ENCODE assay signal across 9 cellular contexts in the genomic region with DNA sequence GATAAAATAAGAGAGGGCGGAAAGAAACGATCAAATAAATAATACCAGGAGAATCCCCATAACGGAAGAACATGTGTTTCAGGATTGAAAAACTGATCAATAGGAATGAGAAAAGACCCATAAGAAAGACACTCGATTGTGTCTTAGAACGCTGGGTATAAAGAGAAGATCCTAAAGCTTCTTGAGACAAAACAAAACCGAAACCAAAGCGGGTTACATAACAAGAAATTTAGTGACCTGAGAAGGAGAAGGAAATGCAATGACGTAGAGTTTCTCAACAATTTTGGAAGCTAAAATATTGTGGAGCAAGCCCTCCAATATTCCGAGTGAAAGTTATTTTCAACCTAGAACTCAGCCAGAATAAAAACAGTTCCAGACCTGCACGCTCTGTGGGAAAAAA.
DNase-seq lines count a peak whose midpoint lies in the region; ATAC-seq and TF ChIP-seq lines count a peak whose summit lies in the region.
"Had no signal": no experiment of that assay in that cellular context is flagged by ENCODE, and none has a peak within 500 bp of the region (broad histone marks: within the 10 kb centered on the region; RNA-seq: fewer than 3 reads in every experiment).

No MANE protein-coding gene starts in this region.

- H3K18ac ChIP-seq in H9 (ENCODE audit: insufficient read length, low read depth, low read length) (no peak overlapping the region), mesenchymal stem cell (ENCODE audit: low read depth in 1 of 2, low read length in 2 of 2) (no peak overlapping the region)

- POLR2A ChIA-PET in CD4-positive, alpha-beta memory T cell (lab: Charles Lee; ENCODE audit: partially characterized antibody) = interaction anchor here (1.7 kb wide), 1 partner anchor 298 kb away, joined by 3 read pairs; a partner anchor contains a TSS

- peaks cover 34% of the 10 kb centered on the region for H3K4me1 ChIP-seq in CD4-positive, alpha-beta memory T cell (ENCODE audit: insufficient read depth, low read length)
- H3K4me1 ChIP-seq in H9 (ENCODE audit: insufficient read depth, low read length) (no peaks in the 10 kb centered on the region; the same call in 1 of the 2 replicates), mesenchymal stem cell (ENCODE audit: control insufficient read depth, insufficient read depth, low read depth, low read length) (no peaks in the 10 kb centered on the region)

- peak in 4 of 5 donors; percentile 44 to 55 (median 45) for DNase-seq in CD4-positive, alpha-beta memory T cell
- DNase-seq in H9 (no peak), mesenchymal stem cell (no peak), EL (no peak), inferior parietal cortex (ENCODE audit: extremely low spot score) (no peak), NCI-H1092 (lab: John Stamatoyannopoulos, UW) (no peak)
- DNase-seq: NCI-H524 treated with DMSO at 0.1 percent for 48 hours had no signal

- H3K4me2 ChIP-seq in H9 (ENCODE audit: insufficient read depth, insufficient read length, low read length) (peak overlapping the region; percentile 35), mesenchymal stem cell (ENCODE audit: low read length, poor library complexity, severe bottlenecking) (no peak overlapping the region)

- no peak for TF ChIP-seq CTCF in H9 (conservative IDR thresholded peaks at IDR 0.05)

- H2BK12ac ChIP-seq in H9 (ENCODE audit: insufficient read length, low read depth, low read length) (no peak overlapping the region), mesenchymal stem cell (ENCODE audit: low read length in 2 of 2) (no peak overlapping the region)

- no peaks in the 10 kb centered on the region for H3K79me2 ChIP-seq in H9 (ENCODE audit: insufficient read depth, low read length)

- no peak overlapping the region for H2BK15ac ChIP-seq in H9 (ENCODE audit: low read depth, low read length)
- no peak overlapping the region for H2BK15ac ChIP-seq in mesenchymal stem cell (ENCODE audit: low read depth, poor library complexity, severe bottlenecking)

- H2AFZ ChIP-seq in H9 (ENCODE audit: low read length) (peak overlapping the region; percentile 42), mesenchymal stem cell (ENCODE audit: low read depth, low read length) (no peak overlapping the region)

- peak overlapping the region; percentile 7 for H3K27ac ChIP-seq in CD4-positive, alpha-beta memory T cell (ENCODE audit: low read depth, low read length)
- H3K27ac ChIP-seq in H9 (ENCODE audit: insufficient read length, low read depth, low read length) (no peak overlapping the region), mesenchymal stem cell (ENCODE audit: low read length, poor library complexity, severe bottlenecking) (no peak overlapping the region)

- ATAC-seq in GM19023 (IDR thresholded peaks at IDR 0.05; ENCODE audit: unreplicated experiment) = no peak

- H3K23ac ChIP-seq in H9 (ENCODE audit: insufficient read length, low read depth, low read length) (no peak overlapping the region), mesenchymal stem cell (ENCODE audit: low read length in 2 of 2) (no peak overlapping the region)

- peak overlapping the region; percentile 30 to 44 for H3K4me3 ChIP-seq in CD4-positive, alpha-beta memory T cell (ENCODE audit: low read length in 2 of 2)
- H3K4me3 ChIP-seq in mesenchymal stem cell (ENCODE audit: insufficient read depth in 1 of 2, low read depth in 1 of 2, low read length in 2 of 2) = peak overlapping the region in 1 of 2 experiments; percentile 90

- H2BK5ac ChIP-seq in H9 (ENCODE audit: insufficient read length, low read length) (no peak overlapping the region), mesenchymal stem cell (ENCODE audit: low read depth, low read length, poor library complexity, severe bottlenecking) (no peak overlapping the region)

- H3K14ac ChIP-seq in H9 (ENCODE audit: insufficient read depth, low read length) (no peak overlapping the region), mesenchymal stem cell (ENCODE audit: low read length in 2 of 2) (no peak overlapping the region)

- intact Hi-C loops in CD4-positive, alpha-beta memory T cell (cut with micrococcal nuclease) = no loop called here

- CTCF ChIA-PET in CD4-positive, alpha-beta memory T cell (lab: Charles Lee; ENCODE audit: partially characterized antibody) = no interaction called here

- no peaks in the 10 kb centered on the region for H3K79me1 ChIP-seq in H9 (ENCODE audit: insufficient read depth, low read depth, low read length, poor library complexity, severe bottlenecking)
- H3K79me1 ChIP-seq in mesenchymal stem cell (replicated peaks; ENCODE audit: low read length, poor library complexity, severe bottlenecking) = no peaks in the 10 kb centered on the region

- no peaks in the 10 kb centered on the region for H3K36me3 ChIP-seq in CD4-positive, alpha-beta memory T cell (ENCODE audit: insufficient read depth, low read length)
- H3K36me3 ChIP-seq in mesenchymal stem cell (ENCODE audit: control insufficient read depth in 1 of 2, insufficient read depth in 2 of 2, low read depth in 1 of 2, low read length in 2 of 2) = no peaks in the 10 kb centered on the region

- no peaks in the 10 kb centered on the region for H3K27me3 ChIP-seq in CD4-positive, alpha-beta memory T cell (ENCODE audit: insufficient read depth, low read length)
- H3K27me3 ChIP-seq in H9 (ENCODE audit: insufficient read depth, low read length) (no peaks in the 10 kb centered on the region), mesenchymal stem cell (ENCODE audit: control insufficient read depth in 1 of 2, insufficient read depth in 1 of 2, low read length in 2 of 2) (no peaks in the 10 kb centered on the region)

- no peak overlapping the region for H3K56ac ChIP-seq in H9 (ENCODE audit: insufficient read length, low read depth, low read length)

- H2BK120ac ChIP-seq in H9 (ENCODE audit: low read depth, low read length, poor library complexity, severe bottlenecking) = no peak overlapping the region
- H2BK120ac ChIP-seq in mesenchymal stem cell (ENCODE audit: low read depth, low read length) = no peak overlapping the region

- H3K4me1 Mint-ChIP-seq in CD4-positive, alpha-beta memory T cell = peaks cover 28 to 46% (median 35%) of the 10 kb centered on the region in 4 donors
- H3K4me1 Mint-ChIP-seq in H9 = peaks cover 19 to 20% of the 10 kb centered on the region in 2 experiments
- H3K4me1 Mint-ChIP-seq in T-helper 1 cell treated with Interleukin-12 subunit alpha and Interleukin-12 subunit beta and Interleukin-4 antibody, amounts not matched to agents 30 μg/mL and 1 μg/mL, for 36 hours (ENCODE audit: low read depth) = peaks cover 41% of the 10 kb centered on the region

- no peak overlapping the region for H4K8ac ChIP-seq in H9 (replicated peaks; ENCODE audit: insufficient read length, low read depth, low read length)
- no peak overlapping the region for H4K8ac ChIP-seq in mesenchymal stem cell (ENCODE audit: low read length)

- H3K4me3 Mint-ChIP-seq in CD4-positive, alpha-beta memory T cell = peak overlapping the region; percentile 67 to 93 (median 86)
- peak overlapping the region; percentile 74 to 78; a peak in 3 of 5 replicates for H3K4me3 Mint-ChIP-seq in H9
- H3K4me3 Mint-ChIP-seq in T-helper 1 cell treated with Interleukin-12 subunit alpha and Interleukin-12 subunit beta and Interleukin-4 antibody, amounts not matched to agents 30 μg/mL and 1 μg/mL, for 36 hours = peak overlapping the region; percentile 79

- H3K4ac ChIP-seq in H9 (ENCODE audit: low read depth, low read length) (no peak overlapping the region), mesenchymal stem cell (ENCODE audit: low read depth in 1 of 2, low read length in 2 of 2) (no peak overlapping the region)

- peaks cover 0 to 12% of the 10 kb centered on the region in 2 donors for H3K36me3 Mint-ChIP-seq in CD4-positive, alpha-beta memory T cell
- H3K36me3 Mint-ChIP-seq in H9 (ENCODE audit: insufficient read depth in 1 of 3, low read depth in 3 of 3) = no peaks in the 10 kb centered on the region
- no peaks in the 10 kb centered on the region for H3K36me3 Mint-ChIP-seq in T-helper 1 cell treated with Interleukin-12 subunit alpha and Interleukin-12 subunit beta and Interleukin-4 antibody, amounts not matched to agents 30 μg/mL and 1 μg/mL, for 36 hours (ENCODE audit: low read depth)

- H3K23me2 ChIP-seq in H9 (ENCODE audit: insufficient read length, low read depth, low read length, poor library complexity, severe bottlenecking) = no peaks in the 10 kb centered on the region

- peaks cover 4 to 5% of the 10 kb centered on the region in 2 donors for H3K27me3 Mint-ChIP-seq in CD4-positive, alpha-beta memory T cell
- H3K27me3 Mint-ChIP-seq in H9 (ENCODE audit: low read depth) = peaks cover 4% of the 10 kb centered on the region
- H3K27me3 Mint-ChIP-seq in T-helper 1 cell treated with Interleukin-12 subunit alpha and Interleukin-12 subunit beta and Interleukin-4 antibody, amounts not matched to agents 30 μg/mL and 1 μg/mL, for 36 hours (ENCODE audit: low read depth) = peaks cover 8% of the 10 kb centered on the region

- peak overlapping the region; percentile 10 to 94 (median 79) for H3K27ac Mint-ChIP-seq in CD4-positive, alpha-beta memory T cell
- no peak overlapping the region for H3K27ac Mint-ChIP-seq in H9
- peak overlapping the region; percentile 60 for H3K27ac Mint-ChIP-seq in T-helper 1 cell treated with Interleukin-12 subunit alpha and Interleukin-12 subunit beta and Interleukin-4 antibody, amounts not matched to agents 30 μg/mL and 1 μg/mL, for 36 hours

- no peaks in the 10 kb centered on the region for H3K9me3 ChIP-seq in CD4-positive, alpha-beta memory T cell (ENCODE audit: control insufficient read depth in 1 of 2, low read length in 2 of 2)
- no peaks in the 10 kb centered on the region for H3K9me3 ChIP-seq in H9 (ENCODE audit: control insufficient read depth, low read depth, low read length)
- no peaks in the 10 kb centered on the region for H3K9me3 ChIP-seq in mesenchymal stem cell (ENCODE audit: control insufficient read depth, low read length)

- H4K20me1 ChIP-seq in H9 (ENCODE audit: control insufficient read depth, insufficient read depth, insufficient read length) = no peaks in the 10 kb centered on the region

- H4K91ac ChIP-seq in H9 (ENCODE audit: insufficient read length, low read depth, low read length) = no peak overlapping the region
- no peak overlapping the region for H4K91ac ChIP-seq in mesenchymal stem cell (ENCODE audit: low read length)

- H2AK5ac ChIP-seq in H9 (ENCODE audit: insufficient read length, low read length) (no peak overlapping the region), mesenchymal stem cell (ENCODE audit: low read length, severe bottlenecking) (no peak overlapping the region)

- H3T11ph ChIP-seq in H9 (ENCODE audit: low read length) = no peak overlapping the region

- H3K9ac ChIP-seq in H9 (ENCODE audit: extremely low read depth, insufficient read length, low read length) = no peak overlapping the region
- H3K9ac ChIP-seq in mesenchymal stem cell (ENCODE audit: low read length) = peak overlapping the region; percentile 95

- no peak overlapping the region for H4K5ac ChIP-seq in H9 (ENCODE audit: insufficient read length, low read depth, low read length)

- H3K9me3 Mint-ChIP-seq in CD4-positive, alpha-beta memory T cell = peaks cover 0 to 7% (median 0%) of the 10 kb centered on the region in 8 donors
- no peaks in the 10 kb centered on the region for H3K9me3 Mint-ChIP-seq in H9
- no peaks in the 10 kb centered on the region for H3K9me3 Mint-ChIP-seq in T-helper 1 cell treated with Interleukin-12 subunit alpha and Interleukin-12 subunit beta and Interleukin-4 antibody, amounts not matched to agents 30 μg/mL and 1 μg/mL, for 36 hours

- no peak overlapping the region for H2BK20ac ChIP-seq in H9 (ENCODE audit: low read depth, low read length, poor library complexity, severe bottlenecking)

- no CpG with 5 or more reads among the region's 10 CpGs for WGBS in H9 (ENCODE audit: extremely low coverage, insufficient read length, low lambda C conversion rate)
- WGBS in mesenchymal stem cell = 98% methylated on average over 10 of the region's 10 CpGs

Comparison
In these comparisons a context has a peak if more than half of its experiments do, and no peak if none do; other contexts are left out.
1. DNase-seq: peak in CD4-positive, alpha-beta memory T cell (4 of 5); none in H9 (single experiment), mesenchymal stem cell (single experiment), EL (single experiment), inferior parietal cortex (single experiment) and NCI-H1092 (single experiment).
2. H3K27ac Mint-ChIP-seq: peak in CD4-positive, alpha-beta memory T cell (7 of 7) and T-helper 1 cell treated with Interleukin-12 subunit alpha and Interleukin-12 subunit beta and Interleukin-4 antibody, amounts not matched to agents 30 μg/mL and 1 μg/mL, for 36 hours (single experiment); none in H9 (0 of 3).
3. Peak in every context shown above with its lines, with median percentiles within 50 percentile points of each other: H3K4me3 Mint-ChIP-seq.